In genomic region chr3:43319794-43320193, GRCh38 we compare ENCODE assay signal across 1 cellular context.
TF ChIP-seq lines count a peak whose summit lies in the region.

No MANE protein-coding gene starts in this region.

TF ChIP-seq in HepG2, 621 proteins besides CTCF, POLR2A, EP300 and RAD21:
- TF ChIP-seq KLF13 (CRISPR knock-in tag; IDR thresholded peaks at IDR 0.05) (no peak), TAF15 (IDR thresholded peaks at IDR 0.05; ENCODE audit: low read depth, low read length, poor library complexity, severe bottlenecking) (no peak)
